8 cellular contexts compared by ENCODE assay signal in genomic region chr18:14458009-14458945, GRCh38.
DNase-seq lines count a peak whose midpoint lies in the region; ATAC-seq and TF ChIP-seq lines count a peak whose summit lies in the region.
"Not testable (repeated sequence)": the region's sequence is repeated elsewhere in the genome, so short reads cannot be mapped to it uniquely, and the experiment has no call there.

No MANE protein-coding gene starts in this region.

- H3K36me3 Mint-ChIP-seq in activated CD4-positive, alpha-beta memory T cell treated with anti-CD3 and anti-CD28 coated beads for 36 hours; activated naive CD8-positive, alpha-beta T cell: not testable (repeated sequence)

- intact Hi-C loops in activated CD4-positive, alpha-beta memory T cell treated with anti-CD3 and anti-CD28 coated beads for 36 hours (cut with micrococcal nuclease); Right ventricle myocardium inferior (cut with DNase I); upper lobe of right lung (cut with DNase I): not testable (repeated sequence)

- not testable (repeated sequence) for H3K27ac Mint-ChIP-seq in activated CD4-positive, alpha-beta memory T cell treated with anti-CD3 and anti-CD28 coated beads for 36 hours; activated naive CD8-positive, alpha-beta T cell

- not testable (repeated sequence) for H3K36me3 ChIP-seq in upper lobe of right lung

- ATAC-seq in Right ventricle myocardium inferior; omental fat pad (ENCODE audit: low FRiP score); upper lobe of right lung: not testable (repeated sequence)

- CTCF ChIA-PET in activated CD4-positive, alpha-beta memory T cell treated with anti-CD3 and anti-CD28 coated beads for 36 hours (lab: Charles Lee) = interaction anchor here (0.6 kb wide), 1 partner anchor 26 kb away, joined by 3 read pairs; no protein-coding TSS in a partner anchor

- H3K27ac ChIP-seq in upper lobe of right lung = not testable (repeated sequence)

- TF ChIP-seq CTCF in omental fat pad (IDR thresholded peaks at IDR 0.05) = not testable (repeated sequence)
- peak; percentile 25 for TF ChIP-seq CTCF in upper lobe of right lung (IDR thresholded peaks at IDR 0.05)

- not testable (repeated sequence) for H3K9me3 ChIP-seq in upper lobe of right lung

- H3K9me3 Mint-ChIP-seq in activated CD4-positive, alpha-beta memory T cell treated with anti-CD3 and anti-CD28 coated beads for 36 hours; activated naive CD8-positive, alpha-beta T cell (ENCODE audit: low read depth): not testable (repeated sequence)

- not testable (repeated sequence) for H3K4me3 ChIP-seq in upper lobe of right lung

- not testable (repeated sequence) for H3K27me3 Mint-ChIP-seq in activated CD4-positive, alpha-beta memory T cell treated with anti-CD3 and anti-CD28 coated beads for 36 hours; activated naive CD8-positive, alpha-beta T cell

- H3K27me3 ChIP-seq in upper lobe of right lung = not testable (repeated sequence)

- H3K4me1 ChIP-seq in upper lobe of right lung = not testable (repeated sequence)

- POLR2A ChIA-PET in activated CD4-positive, alpha-beta memory T cell treated with anti-CD3 and anti-CD28 coated beads for 36 hours (lab: Charles Lee) = not testable (repeated sequence)

- not testable (repeated sequence) for H3K4me1 Mint-ChIP-seq in activated CD4-positive, alpha-beta memory T cell treated with anti-CD3 and anti-CD28 coated beads for 36 hours (ENCODE audit: low read depth); activated naive CD8-positive, alpha-beta T cell (ENCODE audit: low read depth)

- peak; percentile 4 for DNase-seq in GDM1 (lab: John Stamatoyannopoulos, UW)
- peak; percentile 0 for DNase-seq in NK-92 treated with Interleukin-12 subunit alpha and Interleukin-12 subunit beta, amount 100 ng/mL, for 24 hours (lab: John Stamatoyannopoulos, UW)
- peak; percentile 86 for DNase-seq in activated CD4-positive, alpha-beta memory T cell treated with anti-CD3 and anti-CD28 coated beads for 36 hours
- peak; percentile 73 for DNase-seq in Right ventricle myocardium inferior (ENCODE audit: missing footprints)
- peak; percentile 51 for DNase-seq in omental fat pad (ENCODE audit: low spot score)
- peak in 2 of 3 donors; percentile 51 to 62 for DNase-seq in stimulated activated CD4-positive, alpha-beta T cell treated with anti-CD3 and anti-CD28 coated beads, TNF-alpha, amount 100 ng/mL, for 48 hours (ENCODE audit: low read depth in 3 of 3)
- peak; percentile 79 for DNase-seq in upper lobe of right lung

- peak overlapping the region; percentile 74 for H3K4me3 Mint-ChIP-seq in activated CD4-positive, alpha-beta memory T cell treated with anti-CD3 and anti-CD28 coated beads for 36 hours
- H3K4me3 Mint-ChIP-seq in activated naive CD8-positive, alpha-beta T cell = peak overlapping the region; percentile 84

Comparison
In these comparisons a context has a peak if more than half of its experiments do, and no peak if none do; other contexts are left out.
1. DNase-seq: peak in every context shown above with its lines; median percentile 86 in activated CD4-positive, alpha-beta memory T cell treated with anti-CD3 and anti-CD28 coated beads for 36 hours; 79 in upper lobe of right lung; 73 in Right ventricle myocardium inferior; 56 in stimulated activated CD4-positive, alpha-beta T cell treated with anti-CD3 and anti-CD28 coated beads, TNF-alpha, amount 100 ng/mL, for 48 hours; 51 in omental fat pad; 4 in GDM1; 0 in NK-92 treated with Interleukin-12 subunit alpha and Interleukin-12 subunit beta, amount 100 ng/mL, for 24 hours.